Comparison of ENCODE assay signal across 8 cellular contexts in genomic region chr1:150364231-150365003, GRCh38. TPM values are rescaled to one million over a fixed set of nuclear protein-coding genes. Genes with fewer than 3 reads are reported as not detected.
DNase-seq lines count a peak whose midpoint lies in the region; ATAC-seq, FAIRE-seq and TF ChIP-seq lines count a peak whose summit lies in the region.

No MANE protein-coding gene starts in this region.

- H3K4me1 ChIP-seq in endocrine pancreas (ENCODE audit: control insufficient read depth, insufficient read depth, low read length) = no peaks in the 10 kb centered on the region

- no peaks in the 10 kb centered on the region for H3K27me3 ChIP-seq in endocrine pancreas (ENCODE audit: control insufficient read depth, insufficient read depth, low read length)

- FAIRE-seq in HTR-8/SVneo (lab: Jason Lieb, UNC) = no peak

- no peaks in the 10 kb centered on the region for H3K36me3 ChIP-seq in endocrine pancreas (ENCODE audit: control insufficient read depth, insufficient read depth, low read length)

- H3K36me3 Mint-ChIP-seq in mesothelial cell of epicardium = no peaks in the 10 kb centered on the region

- TF ChIP-seq CTCF in mesothelial cell of epicardium (IDR thresholded peaks at IDR 0.05; ENCODE audit: unreplicated experiment) = no peak

- H3K9me3 ChIP-seq in endocrine pancreas (ENCODE audit: control insufficient read depth, low read length) = no peaks in the 10 kb centered on the region

- peak; percentile 26 for ATAC-seq in GM18907 (IDR thresholded peaks at IDR 0.05; ENCODE audit: unreplicated experiment)

- peak overlapping the region; percentile 98 for H3K27ac Mint-ChIP-seq in mesothelial cell of epicardium

- H3K4me3 Mint-ChIP-seq in mesothelial cell of epicardium = peak overlapping the region; percentile 93

- H3K4me3 ChIP-seq in endocrine pancreas (ENCODE audit: control insufficient read depth, insufficient read depth, low read length) = peak overlapping the region; percentile 95

- no peaks in the 10 kb centered on the region for H3K9me3 Mint-ChIP-seq in mesothelial cell of epicardium

- peak overlapping the region; percentile 98 for H3K9ac ChIP-seq in endocrine pancreas (ENCODE audit: control insufficient read depth, insufficient read depth, low read length)

- H3K27me3 Mint-ChIP-seq in mesothelial cell of epicardium (ENCODE audit: low read depth) = no peaks in the 10 kb centered on the region

- peak; percentile 47 for DNase-seq in 8988T
- peak; percentile 50 for DNase-seq in HTR-8/SVneo (ENCODE audit: insufficient read length, low spot score)
- peak; percentile 61 to 84 for DNase-seq in NOMO-1 (lab: John Stamatoyannopoulos, UW; ENCODE audit: unreplicated experiment in 2 of 2)
- DNase-seq in activated CD8-positive, alpha-beta memory T cell treated with anti-CD3 and anti-CD28 coated beads, Interleukin-2, amount 50 U/mL, for 1 hour (ENCODE audit: extremely low read depth) = peak; percentile 31
- peak; percentile 68 to 82 for DNase-seq in mesothelial cell of epicardium (ENCODE audit: low spot score in 2 of 2, unreplicated experiment in 2 of 2)
- peak; percentile 47 for DNase-seq in stimulated activated CD8-positive, alpha-beta memory T cell treated with anti-CD3 and anti-CD28 coated beads, Interleukin-15, amount 100 ng/mL, for 24 hours (ENCODE audit: low read depth)

- peaks cover 20% of the 10 kb centered on the region for H3K4me1 Mint-ChIP-seq in mesothelial cell of epicardium

RNA-seq across cellular contexts. Expression of gene RPRD2, which starts 0.5 kb away (rescaled TPM):
- 38.5 to 40.5 TPM (median 39.9 TPM) in 3 replicates for total RNA-seq in mesothelial cell of epicardium

RNA-seq across cellular contexts. Expression of gene PRPF3, which starts 43.1 kb away (rescaled TPM):
- 81.2 to 87.1 TPM (median 84.1 TPM) in 3 replicates for total RNA-seq in mesothelial cell of epicardium

Comparison
In these comparisons a context has a peak if more than half of its experiments do, and no peak if none do; other contexts are left out.
1. Peak in every context shown above with its lines: DNase-seq, ATAC-seq and H3K4me3 ChIP-seq.